ENCODE assay signal across 8 cellular contexts in genomic region chr16:4663756-4664465, GRCh38. TPM values are rescaled to one million over a fixed set of nuclear protein-coding genes. Genes with fewer than 3 reads are reported as not detected.
A peak's percentile ranks its signal among the peaks of the same experiment; 100 is the strongest.
DNase-seq lines count a peak whose midpoint lies in the region; ATAC-seq and TF ChIP-seq lines count a peak whose summit lies in the region.

No MANE protein-coding gene starts in this region.

- no peak for TF ChIP-seq CTCF in omental fat pad (IDR thresholded peaks at IDR 0.05)

- H3K4me3 Mint-ChIP-seq in activated T-helper 17 cell treated with anti-CD3 and anti-CD28 coated beads, Interleukin-2, amount 50 U/mL, for 72 hours, result peak overlapping the region; percentile 80
- peak overlapping the region; percentile 81 for H3K4me3 Mint-ChIP-seq in stimulated activated naive CD8-positive, alpha-beta T cell treated with anti-CD3 and anti-CD28 coated beads, Interleukin-15, amount 100 ng/mL, for 72 hours

- DNase-seq in SIG-M5 treated with dmso at 0.1 percent for 504 hours (lab: John Stamatoyannopoulos, UW; ENCODE audit: unreplicated experiment) (peak; percentile 85), SIG-M5 (lab: John Stamatoyannopoulos, UW) (no peak), hypothalamus (lab: John Stamatoyannopoulos, UW) (peak in 32 of 51 donors; percentile 11 to 60 (median 35)), dedifferentiated amniotic fluid mesenchymal stem cell (ENCODE audit: extremely low spot score) (no peak), omental fat pad (ENCODE audit: low spot score) (no peak)
- DNase-seq in stimulated activated naive CD8-positive, alpha-beta T cell treated with anti-CD3 and anti-CD28 coated beads, Interleukin-15, amount 100 ng/mL, for 72 hours, result peak in 1 of 2 donors; percentile 46

- H3K9me3 Mint-ChIP-seq in activated T-helper 17 cell treated with anti-CD3 and anti-CD28 coated beads, Interleukin-2, amount 50 U/mL, for 72 hours, result no peaks in the 10 kb centered on the region
- H3K9me3 Mint-ChIP-seq in stimulated activated naive CD8-positive, alpha-beta T cell treated with anti-CD3 and anti-CD28 coated beads, Interleukin-15, amount 100 ng/mL, for 72 hours, result no peaks in the 10 kb centered on the region

- H3K27ac Mint-ChIP-seq in activated T-helper 17 cell treated with anti-CD3 and anti-CD28 coated beads, Interleukin-2, amount 50 U/mL, for 72 hours, result peak overlapping the region; percentile 89
- peak overlapping the region; percentile 77 to 96 for H3K27ac Mint-ChIP-seq in stimulated activated naive CD8-positive, alpha-beta T cell treated with anti-CD3 and anti-CD28 coated beads, Interleukin-15, amount 100 ng/mL, for 72 hours

- H3K36me3 Mint-ChIP-seq in activated T-helper 17 cell treated with anti-CD3 and anti-CD28 coated beads, Interleukin-2, amount 50 U/mL, for 72 hours (ENCODE audit: low read depth), result peaks cover 13% of the 10 kb centered on the region

- no peak for ATAC-seq in activated T-helper 17 cell treated with anti-CD3 and anti-CD28 coated beads, Interleukin-2, amount 50 U/mL, for 72 hours (replicated peaks)
- peak; percentile 21 for ATAC-seq in stimulated activated naive CD8-positive, alpha-beta T cell treated with anti-CD3 and anti-CD28 coated beads, Interleukin-15, amount 100 ng/mL, for 72 hours
- no peak for ATAC-seq in HG02870 (IDR thresholded peaks at IDR 0.05; ENCODE audit: unreplicated experiment)
- no peak for ATAC-seq in omental fat pad (ENCODE audit: low FRiP score)

- H3K4me1 Mint-ChIP-seq in activated T-helper 17 cell treated with anti-CD3 and anti-CD28 coated beads, Interleukin-2, amount 50 U/mL, for 72 hours, result peaks cover 13% of the 10 kb centered on the region
- H3K4me1 Mint-ChIP-seq in stimulated activated naive CD8-positive, alpha-beta T cell treated with anti-CD3 and anti-CD28 coated beads, Interleukin-15, amount 100 ng/mL, for 72 hours, result peaks cover 68% of the 10 kb centered on the region

- H3K27me3 Mint-ChIP-seq in activated T-helper 17 cell treated with anti-CD3 and anti-CD28 coated beads, Interleukin-2, amount 50 U/mL, for 72 hours, result no peaks in the 10 kb centered on the region
- no peaks in the 10 kb centered on the region for H3K27me3 Mint-ChIP-seq in stimulated activated naive CD8-positive, alpha-beta T cell treated with anti-CD3 and anti-CD28 coated beads, Interleukin-15, amount 100 ng/mL, for 72 hours

RNA-seq across cellular contexts. Expression of gene NUDT16L1, which starts 29.5 kb away (rescaled TPM):
- total RNA-seq in activated T-helper 17 cell treated with anti-CD3 and anti-CD28 coated beads, Interleukin-2, amount 50 U/mL, for 72 hours, result 10 to 100 TPM; 16.8 to 28.7 TPM
- total RNA-seq in omental fat pad, result 10 to 100 TPM; 12.4 to 26.8 (median 20.9) TPM

RNA-seq across cellular contexts. Expression of gene MGRN1, which starts 39.3 kb away (rescaled TPM):
- 10 to 100 TPM; 63.5 to 66.3 TPM for total RNA-seq in activated T-helper 17 cell treated with anti-CD3 and anti-CD28 coated beads, Interleukin-2, amount 50 U/mL, for 72 hours
- 10 to 100 TPM; 26.4 to 51.8 (median 31.4) TPM for total RNA-seq in omental fat pad

RNA-seq across cellular contexts. Expression of gene UBALD1, which starts 49.2 kb away (rescaled TPM):
- total RNA-seq in activated T-helper 17 cell treated with anti-CD3 and anti-CD28 coated beads, Interleukin-2, amount 50 U/mL, for 72 hours, result 10 to 100 TPM; 16.6 to 24.5 TPM
- total RNA-seq in omental fat pad, result 10 to 100 TPM in 1 of 4 donors, 1 to 10 TPM in 3; 5.5 to 16.3 (median 6.7) TPM

Comparison
In these comparisons a context has a peak if more than half of its experiments do, and no peak if none do; other contexts are left out.
1. DNase-seq: peak in SIG-M5 treated with dmso at 0.1 percent for 504 hours (single experiment) and hypothalamus (32 of 51); none in SIG-M5 (single experiment), dedifferentiated amniotic fluid mesenchymal stem cell (single experiment) and omental fat pad (single experiment).